In the genomic region with DNA sequence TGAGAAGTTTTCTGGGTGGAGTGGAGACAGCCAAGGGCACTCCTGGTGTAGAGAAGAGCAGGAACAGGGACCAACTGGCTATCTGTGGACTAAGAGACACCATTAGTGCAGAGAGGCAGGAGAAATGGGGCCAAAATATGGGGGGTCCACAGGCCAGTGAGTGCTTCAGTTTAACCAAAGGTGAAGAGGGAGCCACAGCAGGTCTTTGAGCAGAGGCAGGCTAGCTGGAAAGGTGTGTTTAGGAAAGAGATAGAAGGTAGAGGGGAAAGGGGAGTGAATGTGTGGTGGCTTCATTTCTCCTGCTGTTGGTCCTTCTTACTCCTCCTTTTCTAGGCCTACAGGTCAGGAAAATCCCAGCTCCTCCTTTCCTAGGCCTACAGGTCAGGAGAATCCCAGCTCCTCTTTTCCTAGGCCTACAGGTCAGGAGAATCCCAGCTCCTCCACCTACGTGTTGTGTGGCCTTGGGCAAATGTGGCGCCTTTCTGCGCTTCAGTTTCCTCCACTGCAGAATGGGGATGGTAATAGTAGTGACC, we compare ENCODE assay signal across 15 cellular contexts. TPM values are rescaled to one million over a fixed set of nuclear protein-coding genes. Genes with fewer than 3 reads are reported as not detected.
DNase-seq lines count a peak whose midpoint lies in the region; ATAC-seq and TF ChIP-seq lines count a peak whose summit lies in the region.
"Had no signal": no experiment of that assay in that cellular context is flagged by ENCODE, and none has a peak within 500 bp of the region (broad histone marks: within the 10 kb centered on the region; RNA-seq: fewer than 3 reads in every experiment).

No MANE protein-coding gene starts in this region.

- DNase-seq in activated T-cell treated with anti-CD3 and anti-CD28 coated beads, Interleukin-2, amount 50 U/mL, for 24 hours, result no peak
- DNase-seq in activated T-cell treated with anti-CD3 and anti-CD28 coated beads, Interleukin-2, amount 50 U/mL, for 1 hour, result no peak
- no peak for DNase-seq in mammary epithelial cell
- DNase-seq in progenitor cell of endocrine pancreas (ENCODE audit: low spot score, unreplicated experiment), result no peak
- DNase-seq in activated gamma-delta T cell treated with Interleukin-2 at 50 U/mL for 16 hours, result no peak
- DNase-seq in GM23248, result no peak
- DNase-seq: cerebellar nuclear complex, GF-D8, NCI-H1694 treated with DMSO at 0.1 percent for 48 hours, T-helper 9 cell had no signal

- H3K36me3 ChIP-seq in OCI-LY3 (replicated peaks; ENCODE audit: low read depth, low read length) (peaks cover 28% of the 10 kb centered on the region), mammary epithelial cell (ENCODE audit: insufficient read depth, low read length) (peaks cover 10% of the 10 kb centered on the region), GM23248 (ENCODE audit: low read depth) (peaks cover 9% of the 10 kb centered on the region; the same call in 1 of the 2 replicates)

- peak overlapping the region; percentile 91 for H3K27ac Mint-ChIP-seq in activated T-cell treated with anti-CD3 and anti-CD28 coated beads, Interleukin-2, amount 50 U/mL, for 24 hours
- H3K27ac Mint-ChIP-seq in progenitor cell of endocrine pancreas, result no peak overlapping the region

- no peaks in the 10 kb centered on the region for H3K9me3 Mint-ChIP-seq in activated T-cell treated with anti-CD3 and anti-CD28 coated beads, Interleukin-2, amount 50 U/mL, for 24 hours
- H3K9me3 Mint-ChIP-seq in progenitor cell of endocrine pancreas (ENCODE audit: low read depth), result no peaks in the 10 kb centered on the region

- H3K9me2 ChIP-seq in GM23248 (ENCODE audit: insufficient read depth), result no peaks in the 10 kb centered on the region

- H3K4me3 Mint-ChIP-seq in activated T-cell treated with anti-CD3 and anti-CD28 coated beads, Interleukin-2, amount 50 U/mL, for 24 hours, result peak overlapping the region; percentile 89
- H3K4me3 Mint-ChIP-seq in progenitor cell of endocrine pancreas (ENCODE audit: low read depth), result peak overlapping the region; percentile 76

- H3K4me1 ChIP-seq in OCI-LY3 (ENCODE audit: low read length) (peaks cover 28% of the 10 kb centered on the region), mammary epithelial cell (ENCODE audit: insufficient read depth, low read length) (peaks cover 20% of the 10 kb centered on the region), GM23248 (ENCODE audit: insufficient read depth) (peaks cover 18% of the 10 kb centered on the region)

- in situ Hi-C loops in mammary epithelial cell (cut with MboI; ENCODE audit: low sequenced_read_pairs in 2 of 2), result loop anchor here (10.0 kb wide), 2 partner anchors 78 to 88 kb away; no protein-coding TSS in a partner anchor
- in situ Hi-C loops in GM23248 (cut with MboI), result no loop called here

- no peak for ATAC-seq in activated CD4-positive, CD25-positive, alpha-beta regulatory T cell treated with anti-CD3 and anti-CD28 coated beads, Interleukin-2, amount 50 U/mL, for 24 hours

- H3K27ac ChIP-seq in OCI-LY3 (ENCODE audit: low read length) (no peak overlapping the region), mammary epithelial cell (ENCODE audit: insufficient read depth, low read depth, low read length) (no peak overlapping the region), GM23248 (no peak overlapping the region)

- TF ChIP-seq CTCF in OCI-LY3 (IDR thresholded peaks at IDR 0.05; ENCODE audit: low read depth, low read length), result no peak
- TF ChIP-seq CTCF in mammary epithelial cell (conservative IDR thresholded peaks at IDR 0.05 in 1 of 2, IDR thresholded peaks at IDR 0.05 in 1 of 2; ENCODE audit: extremely low read depth in 1 of 2, insufficient read depth in 1 of 2, low read depth in 1 of 2, low read length in 2 of 2), result no peak
- TF ChIP-seq CTCF in progenitor cell of endocrine pancreas (IDR thresholded peaks at IDR 0.05; ENCODE audit: unreplicated experiment), result no peak

- intact Hi-C loops in mammary epithelial cell (cut with micrococcal nuclease), result loop anchor here (1.0 kb wide), 2 partner anchors 123 to 241 kb away; a partner anchor contains a TSS

- peak overlapping the region; percentile 82 for H3K4me3 ChIP-seq in OCI-LY3 (ENCODE audit: low read length)
- H3K4me3 ChIP-seq in mammary epithelial cell (replicated peaks in 1 of 3; ENCODE audit: insufficient read depth in 1 of 3, low read depth in 2 of 3, low read length in 3 of 3), result peak overlapping the region in 1 of 3 experiments; percentile 62
- no peak overlapping the region for H3K4me3 ChIP-seq in GM23248

- H3F3A ChIP-seq in GM23248 (ENCODE audit: insufficient read depth), result no peaks in the 10 kb centered on the region

- peaks cover 50% of the 10 kb centered on the region for H3K79me2 ChIP-seq in OCI-LY3 (ENCODE audit: low read length)
- H3K79me2 ChIP-seq in mammary epithelial cell (ENCODE audit: insufficient read depth, low read length), result peaks cover 41% of the 10 kb centered on the region
- H3K79me2 ChIP-seq in GM23248 (ENCODE audit: insufficient read depth), result peaks cover 18% of the 10 kb centered on the region

- CTCF ChIA-PET in mammary epithelial cell (lab: Charles Lee; ENCODE audit: low non-redundant PET), result interaction anchor here (0.6 kb wide), 1 partner anchor 241 kb away, joined by 3 read pairs; no protein-coding TSS in a partner anchor

- H3K4me2 ChIP-seq in OCI-LY3 (ENCODE audit: low read length) (peak overlapping the region; percentile 95), mammary epithelial cell (ENCODE audit: insufficient read depth, low read depth, low read length) (peak overlapping the region; percentile 49), GM23248 (ENCODE audit: unreplicated experiment) (no peak overlapping the region)

- no peaks in the 10 kb centered on the region for H3K27me3 ChIP-seq in OCI-LY3 (ENCODE audit: low read depth, low read length)
- H3K27me3 ChIP-seq in mammary epithelial cell (ENCODE audit: insufficient read depth, low read length), result no peaks in the 10 kb centered on the region
- H3K27me3 ChIP-seq in GM23248 (replicated peaks; ENCODE audit: insufficient read depth), result no peaks in the 10 kb centered on the region

- H3K9me3 ChIP-seq in OCI-LY3 (ENCODE audit: insufficient read depth, low read length) (no peaks in the 10 kb centered on the region), mammary epithelial cell (replicated peaks; ENCODE audit: insufficient read depth, low read length) (no peaks in the 10 kb centered on the region), GM23248 (ENCODE audit: low read depth) (no peaks in the 10 kb centered on the region)

- H4K20me1 ChIP-seq in OCI-LY3 (ENCODE audit: insufficient read depth, low read length), result peaks cover 16% of the 10 kb centered on the region
- no peaks in the 10 kb centered on the region for H4K20me1 ChIP-seq in mammary epithelial cell (ENCODE audit: insufficient read depth, low read length)
- peaks cover 9% of the 10 kb centered on the region; the same call in 1 of the 2 replicates for H4K20me1 ChIP-seq in GM23248 (ENCODE audit: insufficient read depth)

- H3K9ac ChIP-seq in OCI-LY3 (ENCODE audit: low read length) (peak overlapping the region; percentile 82; the same call in 1 of the 2 replicates), mammary epithelial cell (ENCODE audit: insufficient read depth, low read length) (no peak overlapping the region), GM23248 (no peak overlapping the region)

- dilution Hi-C loops in mammary epithelial cell (cut with HindIII; ENCODE audit: low sequenced_read_pairs), result no loop called here

- BruUV-seq in mammary epithelial cell (replicated peaks; lab: Mats Ljungman, UMichigan), result no TSS peak

- peaks cover 32% of the 10 kb centered on the region for H3K4me1 Mint-ChIP-seq in activated T-cell treated with anti-CD3 and anti-CD28 coated beads, Interleukin-2, amount 50 U/mL, for 24 hours (ENCODE audit: low read depth)
- peaks cover 18% of the 10 kb centered on the region for H3K4me1 Mint-ChIP-seq in progenitor cell of endocrine pancreas (ENCODE audit: low read depth)

- no peaks in the 10 kb centered on the region for H3K27me3 Mint-ChIP-seq in activated T-cell treated with anti-CD3 and anti-CD28 coated beads, Interleukin-2, amount 50 U/mL, for 24 hours
- H3K27me3 Mint-ChIP-seq in progenitor cell of endocrine pancreas, result peaks cover 20% of the 10 kb centered on the region

- WGBS in mammary epithelial cell (ENCODE audit: low coverage, missing lambda C conversion rate), result 90% methylated on average over 2 of the region's 3 CpGs
- 100% methylated on average over 3 of the region's 3 CpGs for whole genome bisulfite sequencing in GM23248 (ENCODE audit: low coverage in 1 of 2, low lambda C conversion rate in 2 of 2, missing lambda C conversion rate in 2 of 2), 2 experiments

- peaks cover 48% of the 10 kb centered on the region for H3K36me3 Mint-ChIP-seq in activated T-cell treated with anti-CD3 and anti-CD28 coated beads, Interleukin-2, amount 50 U/mL, for 24 hours (ENCODE audit: low read depth)
- peaks cover 4% of the 10 kb centered on the region for H3K36me3 Mint-ChIP-seq in progenitor cell of endocrine pancreas (ENCODE audit: insufficient read depth)

- no peak overlapping the region for H2AFZ ChIP-seq in OCI-LY3 (ENCODE audit: low read depth, low read length)
- H2AFZ ChIP-seq in mammary epithelial cell (ENCODE audit: low read depth, low read length), result no peak overlapping the region
- H2AFZ ChIP-seq in GM23248, result no peak overlapping the region

RNA-seq across cellular contexts. Expression of a gene that starts 1.5 kb away (rescaled TPM):
- total RNA-seq in mammary epithelial cell (10 to 100 TPM in 1 of 2 donors, 1 to 10 TPM in 1; 7.2 to 13.6 TPM), progenitor cell of endocrine pancreas (5.0 and 5.6 TPM in 2 replicates)
- polyA plus RNA-seq in mammary epithelial cell (1.7 TPM), GM23248 (2016; fragmentation: Nextera tagmentation; extraction: Ambion mirVana) (not detected in 2 replicates)
- 0.47 TPM for polyA minus RNA-seq in mammary epithelial cell
- total RNA-seq in GM23248 (2014; rRNA removed; shearing (Covaris generic)), result 0.97 and 1.8 TPM in 2 replicates
- total RNA-seq: osteoblast had no signal
- polyA plus RNA-seq: AG04450 had no signal

RNA-seq across cellular contexts. Expression of a gene that starts 3.1 kb away (rescaled TPM):
- total RNA-seq in mammary epithelial cell (1,000 to 10,000 TPM in 1 of 2 donors, 100 to 1,000 TPM in 1; 279 to 1,713 TPM), progenitor cell of endocrine pancreas (1,450 and 1,547 TPM in 2 replicates)
- polyA plus RNA-seq in mammary epithelial cell (1,043 TPM), GM23248 (2016; fragmentation: Nextera tagmentation; extraction: Ambion mirVana) (530 and 536 TPM in 2 replicates)
- polyA minus RNA-seq in mammary epithelial cell, result 571 TPM
- total RNA-seq in GM23248 (2014; rRNA removed; shearing (Covaris generic)), result 300 and 875 TPM in 2 replicates

RNA-seq across cellular contexts. Expression of a gene that starts 6.0 kb away (rescaled TPM):
- under 1 TPM in 1 of 2 donors, not detected in 1; 0.75 TPM for total RNA-seq in mammary epithelial cell
- polyA plus RNA-seq in mammary epithelial cell, result not detected
- polyA minus RNA-seq in mammary epithelial cell, result not detected
- 2.3 and 4.3 TPM in 2 replicates for total RNA-seq in progenitor cell of endocrine pancreas
- not detected in 2 replicates for total RNA-seq in GM23248 (2014; rRNA removed; shearing (Covaris generic))
- 0.47 TPM in 1 of 2 replicates, not detected in the other for polyA plus RNA-seq in GM23248 (2016; fragmentation: Nextera tagmentation; extraction: Ambion mirVana)
- total RNA-seq: kidney epithelial cell, osteoblast had no signal

RNA-seq across cellular contexts. Expression of a gene that starts 12.3 kb away (rescaled TPM):
- total RNA-seq in mammary epithelial cell (1 to 10 TPM; 1.3 to 2.5 TPM), progenitor cell of endocrine pancreas (2.2 and 2.8 TPM in 2 replicates)
- polyA plus RNA-seq in mammary epithelial cell (1.2 TPM), GM23248 (2016; fragmentation: Nextera tagmentation; extraction: Ambion mirVana) (6.7 and 6.9 TPM in 2 replicates)
- polyA minus RNA-seq in mammary epithelial cell, result 0.88 TPM
- total RNA-seq in GM23248 (2014; rRNA removed; shearing (Covaris generic)), result 12.8 and 28.7 TPM in 2 replicates

RNA-seq across cellular contexts. Expression of a gene that starts 19.5 kb away (rescaled TPM):
- total RNA-seq in mammary epithelial cell (not detected), progenitor cell of endocrine pancreas (0.09 TPM in 1 of 2 replicates, not detected in the other)
- polyA plus RNA-seq in mammary epithelial cell (not detected), GM23248 (2016; fragmentation: Nextera tagmentation; extraction: Ambion mirVana) (not detected in 2 replicates)
- not detected for polyA minus RNA-seq in mammary epithelial cell
- total RNA-seq in GM23248 (2014; rRNA removed; shearing (Covaris generic)), result not detected in 2 replicates
- total RNA-seq: kidney epithelial cell, osteoblast had no signal
- polyA plus RNA-seq: AG04450 had no signal
